Comparison of ENCODE assay signal across 10 cellular contexts in the genomic region with DNA sequence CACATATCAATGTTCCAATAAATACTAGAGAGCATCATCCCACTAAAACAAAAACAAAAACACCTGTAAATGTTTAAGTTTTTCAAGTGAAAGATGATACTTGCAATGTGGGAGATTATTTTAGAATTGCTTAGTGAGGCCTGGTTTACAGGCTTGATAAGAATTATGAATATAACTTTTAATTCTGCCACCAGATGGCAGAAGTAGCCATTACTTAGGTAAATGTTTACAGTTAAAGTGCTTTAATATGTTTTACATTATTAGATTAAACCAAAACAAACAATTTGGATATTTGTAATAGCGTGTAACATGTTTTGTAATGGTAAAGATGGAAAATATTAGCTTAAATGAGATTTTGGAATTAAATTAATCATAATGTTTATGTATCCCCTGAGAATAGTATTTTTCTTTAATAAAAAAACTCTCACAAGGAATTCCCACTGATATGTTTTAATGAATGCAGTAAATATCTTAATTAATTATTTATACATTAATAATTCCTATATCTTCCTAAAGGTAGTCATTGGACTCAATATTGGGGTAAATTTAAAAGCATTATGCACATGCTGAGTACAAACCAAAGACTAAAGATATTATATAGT.
A peak's percentile ranks its signal among the peaks of the same experiment; 100 is the strongest.
DNase-seq lines count a peak whose midpoint lies in the region; ATAC-seq and TF ChIP-seq lines count a peak whose summit lies in the region.
"Had no signal": no experiment of that assay in that cellular context is flagged by ENCODE, and none has a peak within 500 bp of the region (broad histone marks: within the 10 kb centered on the region; RNA-seq: fewer than 3 reads in every experiment).

No MANE protein-coding gene starts in this region.

- ATAC-seq in HG02571 (IDR thresholded peaks at IDR 0.05; ENCODE audit: unreplicated experiment) (no peak), gastroesophageal sphincter (no peak)

- TF ChIP-seq EP300 in transverse colon (IDR thresholded peaks at IDR 0.05; ENCODE audit: low read depth) (no peak), gastroesophageal sphincter (IDR thresholded peaks at IDR 0.05) (no peak)

- intact Hi-C loops in MCF 10A (cut with micrococcal nuclease) (loop anchor here (1.0 to 10.0 kb wide), 5 partner anchors 129 to 1459 kb away; a partner anchor contains a TSS), breast epithelium (cut with DNase I; ENCODE audit: low total_unique reads) (loop anchor here (5.0 kb wide), 1 partner anchor 1106 kb away; no protein-coding TSS in a partner anchor), transverse colon (cut with DNase I; ENCODE audit: low total_unique reads) (no loop called here)

- CTCF ChIA-PET in MCF 10A (lab: Yijun Ruan, JAX), result interaction anchor here (1.1 to 1.8 kb wide), 3 partner anchors 13 to 196 kb away, joined by 3 to 4 read pairs (median 3); no protein-coding TSS in a partner anchor

- no peaks in the 10 kb centered on the region for H3K36me3 Mint-ChIP-seq in MCF 10A (ENCODE audit: insufficient read depth, unreplicated experiment)
- H3K36me3 Mint-ChIP-seq: IgD-negative memory B cell had no signal

- WGBS in transverse colon (ENCODE audit: low coverage in 1 of 2), 2 donors, result 20% methylated on average over 1 of the region's 1 CpG
- 19 to 36% methylated on average over 1 of the region's 1 CpG for WGBS in gastroesophageal sphincter (ENCODE audit: low coverage in 1 of 2), 2 donors

- H3K27me3 Mint-ChIP-seq in MCF 10A (ENCODE audit: insufficient read depth, unreplicated experiment), result no peaks in the 10 kb centered on the region
- H3K27me3 Mint-ChIP-seq: IgD-negative memory B cell had no signal

- in situ Hi-C loops in transverse colon (cut with MboI; ENCODE audit: low pct_ligation_motif_present in 1 of 4, low pct_unique_long_range_greater_than_20kb in 1 of 4, low sequenced_read_pairs in 3 of 4), result no loop called here

- H3K4me1 ChIP-seq in breast epithelium (no peaks in the 10 kb centered on the region), transverse colon (no peaks in the 10 kb centered on the region), gastroesophageal sphincter (no peaks in the 10 kb centered on the region)

- no peaks in the 10 kb centered on the region for H3K9me3 Mint-ChIP-seq in MCF 10A (ENCODE audit: unreplicated experiment)
- H3K9me3 Mint-ChIP-seq: IgD-negative memory B cell had no signal

- no peaks in the 10 kb centered on the region for H3K9me3 ChIP-seq in breast epithelium
- no peaks in the 10 kb centered on the region for H3K9me3 ChIP-seq in transverse colon
- H3K9me3 ChIP-seq in gastroesophageal sphincter, result no peaks in the 10 kb centered on the region
- H3K9me3 ChIP-seq: neutrophil had no signal

- BruUV-seq in MCF 10A (replicated peaks; lab: Mats Ljungman, UMichigan), result no TSS peak

- no peak overlapping the region for H3K4me3 ChIP-seq in breast epithelium
- no peak overlapping the region for H3K4me3 ChIP-seq in fibroblast of pulmonary artery (replicated peaks; ENCODE audit: low read depth, low read length)
- H3K4me3 ChIP-seq in transverse colon, result no peak overlapping the region
- no peak overlapping the region for H3K4me3 ChIP-seq in gastroesophageal sphincter

- H3K27ac ChIP-seq in breast epithelium (no peak overlapping the region), transverse colon (no peak overlapping the region), gastroesophageal sphincter (no peak overlapping the region)
- H3K27ac ChIP-seq: neutrophil had no signal

- H3K27me3 ChIP-seq in breast epithelium (no peaks in the 10 kb centered on the region), transverse colon (no peaks in the 10 kb centered on the region), gastroesophageal sphincter (no peaks in the 10 kb centered on the region)
- H3K27me3 ChIP-seq: neutrophil had no signal

- POLR2A ChIA-PET in MCF 10A (lab: Yijun Ruan, JAX), result no interaction called here

- H3K36me3 ChIP-seq in breast epithelium (no peaks in the 10 kb centered on the region), transverse colon (no peaks in the 10 kb centered on the region), gastroesophageal sphincter (no peaks in the 10 kb centered on the region)
- H3K36me3 ChIP-seq: neutrophil had no signal

- TF ChIP-seq CTCF in MCF 10A (IDR thresholded peaks at IDR 0.05; ENCODE audit: unreplicated experiment) (peak; percentile 38), breast epithelium (IDR thresholded peaks at IDR 0.05) (peak in 1 of 3 donors; percentile 32), fibroblast of pulmonary artery (IDR thresholded peaks at IDR 0.05; ENCODE audit: low read length, missing control alignments) (peak; percentile 22), transverse colon (IDR thresholded peaks at IDR 0.05) (peak in 3 of 5 experiments; percentile 17 to 25 (median 20)), gastroesophageal sphincter (IDR thresholded peaks at IDR 0.05) (peak in 1 of 4 experiments; percentile 22), GM20000 (IDR thresholded peaks at IDR 0.05; ENCODE audit: extremely low read depth, missing control alignments) (no peak)

- TF ChIP-seq POLR2A in breast epithelium (IDR thresholded peaks at IDR 0.05) (no peak), transverse colon (IDR thresholded peaks at IDR 0.05) (no peak), gastroesophageal sphincter (IDR thresholded peaks at IDR 0.05) (no peak)

- no peak overlapping the region for H3K4me3 Mint-ChIP-seq in MCF 10A (ENCODE audit: unreplicated experiment)
- H3K4me3 Mint-ChIP-seq: IgD-negative memory B cell had no signal

- H3K4me1 Mint-ChIP-seq in MCF 10A (ENCODE audit: insufficient read depth, unreplicated experiment), result no peaks in the 10 kb centered on the region
- H3K4me1 Mint-ChIP-seq: IgD-negative memory B cell had no signal

- DNase-seq in MCF 10A (ENCODE audit: unreplicated experiment), result peak; percentile 46
- DNase-seq in breast epithelium (ENCODE audit: low spot score in 2 of 2), result no peak
- DNase-seq in NCI-H748 treated with DMSO at 0.1 percent for 48 hours (lab: John Stamatoyannopoulos, UW), result peak; percentile 31
- DNase-seq in fibroblast of pulmonary artery (ENCODE audit: low read depth), result peak; percentile 45
- no peak for DNase-seq in transverse colon
- DNase-seq in GM20000 (ENCODE audit: low spot score), result no peak

- no peak overlapping the region for H3K27ac Mint-ChIP-seq in MCF 10A (ENCODE audit: low read depth, unreplicated experiment)
- H3K27ac Mint-ChIP-seq: IgD-negative memory B cell had no signal

Comparison
In these comparisons a context has a peak if more than half of its experiments do, and no peak if none do; other contexts are left out.
1. DNase-seq: peak in MCF 10A (single experiment), NCI-H748 treated with DMSO at 0.1 percent for 48 hours (single experiment) and fibroblast of pulmonary artery (single experiment); none in breast epithelium (0 of 2), transverse colon (single experiment) and GM20000 (single experiment).